ENCODE assay signal across 9 cellular contexts in genomic region chr11:76637491-76638266, GRCh38. TPM values are rescaled to one million over a fixed set of nuclear protein-coding genes. Genes with fewer than 3 reads are reported as not detected.
DNase-seq lines count a peak whose midpoint lies in the region; ATAC-seq and TF ChIP-seq lines count a peak whose summit lies in the region.
"Had no signal": no experiment of that assay in that cellular context is flagged by ENCODE, and none has a peak within 500 bp of the region (broad histone marks: within the 10 kb centered on the region; RNA-seq: fewer than 3 reads in every experiment).

No MANE protein-coding gene starts in this region.

- TF ChIP-seq POLR2A in stomach (IDR thresholded peaks at IDR 0.05): no peak

- H3K27ac ChIP-seq in stomach: no peak overlapping the region
- H3K27ac ChIP-seq: SK-N-MC had no signal

- no peak overlapping the region for H3K4me3 ChIP-seq in stomach
- H3K4me3 ChIP-seq: SK-N-MC had no signal

- no peaks in the 10 kb centered on the region for H3K9me3 ChIP-seq in stomach

- DNase-seq in GM13976 (ENCODE audit: low spot score) (peak; percentile 54), left ventricle myocardium superior (peak; percentile 85), NCI-H510A treated with DMSO at 0.1 percent for 48 hours (lab: John Stamatoyannopoulos, UW) (no peak), stomach (no peak), globus pallidus (ENCODE audit: low spot score) (no peak), NCI-H1417 treated with DMSO at 0.1 percent for 48 hours (lab: John Stamatoyannopoulos, UW) (no peak)

- TF ChIP-seq EP300 in stomach (IDR thresholded peaks at IDR 0.05): no peak

- peaks cover 0 to 5% (median 0%) of the 10 kb centered on the region in 4 donors for H3K4me1 ChIP-seq in stomach

- 41 to 66% (median 49%) methylated on average over 12 to 14 of the region's 14 CpGs for whole genome bisulfite sequencing in stomach, 5 donors

- H3K27me3 ChIP-seq in stomach: no peaks in the 10 kb centered on the region

- no peak for TF ChIP-seq CTCF in GM13976 (IDR thresholded peaks at IDR 0.05; ENCODE audit: borderline replicate concordance, control extremely low read depth, extremely low read depth, insufficient read depth, missing control alignments)
- no peak for TF ChIP-seq CTCF in stomach (IDR thresholded peaks at IDR 0.05)

- intact Hi-C loops in left ventricle myocardium superior (cut with micrococcal nuclease) (no loop called here), stomach (cut with DNase I; ENCODE audit: low total_unique reads) (no loop called here)

- in situ Hi-C loops in GM13976 (cut with MboI; ENCODE audit: low sequenced_read_pairs, unreplicated experiment): no loop called here

- no peaks in the 10 kb centered on the region for H3K36me3 ChIP-seq in stomach

- ATAC-seq in GM21447 (IDR thresholded peaks at IDR 0.05; ENCODE audit: unreplicated experiment) (peak; percentile 93), HG03575 (IDR thresholded peaks at IDR 0.05; ENCODE audit: extremely low read depth, insufficient number of reproducible peaks, low FRiP score, unreplicated experiment) (peak; percentile 65), left ventricle myocardium superior (peak; percentile 73)

RNA-seq across cellular contexts. Expression of gene LRRC32, which starts 32.9 kb away (rescaled TPM):
- total RNA-seq in left ventricle myocardium superior (30.8 TPM), stomach (100 to 1,000 TPM in 2 of 5 donors, 10 to 100 TPM in 3; 14.0 to 270 (median 24.3) TPM)
- polyA plus RNA-seq in stomach: 10 to 100 TPM; 18.6 to 24.5 (median 23.5) TPM

Comparison
In these comparisons a context has a peak if more than half of its experiments do, and no peak if none do; other contexts are left out.
1. DNase-seq: peak in GM13976 (single experiment) and left ventricle myocardium superior (single experiment); none in NCI-H510A treated with DMSO at 0.1 percent for 48 hours (single experiment), stomach (single experiment), globus pallidus (single experiment) and NCI-H1417 treated with DMSO at 0.1 percent for 48 hours (single experiment).
2. Peak in every context shown above with its lines, with median percentiles within 50 percentile points of each other: ATAC-seq.